In genomic region chr19:46435009-46435408, GRCh38 we compare ENCODE assay signal across 1 cellular context.
TF ChIP-seq lines count a peak whose summit lies in the region.

No MANE protein-coding gene starts in this region.

TF ChIP-seq in A549, 52 proteins besides CTCF, POLR2A, EP300 and RAD21 (continued from another document):
- TF ChIP-seq TFCP2L1 (CRISPR knock-in tag; IDR thresholded peaks at IDR 0.05) = no peak
- no peak for TF ChIP-seq ATOH8 (CRISPR knock-in tag; IDR thresholded peaks at IDR 0.05; ENCODE audit: low read depth)
- TF ChIP-seq KDM5A (IDR thresholded peaks at IDR 0.05) = no peak
- TF ChIP-seq ESRRA (IDR thresholded peaks at IDR 0.05; ENCODE audit: borderline replicate concordance, low read length) = no peak
